8 cellular contexts compared by ENCODE assay signal in the genomic region with DNA sequence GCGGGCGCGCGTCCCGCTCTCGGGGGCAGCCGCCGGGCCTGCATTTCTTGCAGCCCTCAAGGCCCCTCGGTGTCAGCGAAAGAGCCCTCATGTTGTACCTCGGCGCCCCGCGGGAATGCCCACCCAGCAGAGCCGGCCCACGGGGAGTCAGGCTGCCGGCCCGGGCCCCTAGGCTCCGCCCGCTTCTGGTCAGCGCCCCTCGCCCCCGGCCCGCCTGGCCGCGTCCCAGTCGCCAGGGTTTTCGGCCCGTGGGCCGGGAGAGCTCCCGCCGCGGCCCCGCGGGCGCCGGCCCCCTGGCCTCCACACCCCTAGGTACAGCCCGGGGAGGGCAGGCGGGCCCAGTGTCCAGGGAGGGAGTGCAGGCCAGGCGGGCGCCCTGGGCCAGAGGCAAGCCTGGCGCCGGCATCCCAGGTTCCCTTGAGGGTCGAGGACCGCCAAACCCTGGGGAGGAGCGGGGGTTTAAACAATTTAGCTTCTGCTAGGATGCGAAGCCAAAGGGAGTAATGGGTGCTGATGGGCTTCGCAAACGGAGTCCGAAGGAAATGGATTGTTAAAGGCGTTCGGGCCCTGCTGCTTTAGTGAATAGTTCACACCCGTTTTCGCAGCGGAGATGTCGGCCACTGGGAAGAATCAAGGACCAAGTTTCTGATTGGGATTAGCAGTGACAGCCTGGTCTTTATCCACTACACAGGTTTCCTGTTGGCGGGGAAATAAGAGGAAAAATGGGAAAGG. TPM values are rescaled to one million over a fixed set of nuclear protein-coding genes. Genes with fewer than 3 reads are reported as not detected.
DNase-seq lines count a peak whose midpoint lies in the region; ATAC-seq and TF ChIP-seq lines count a peak whose summit lies in the region.

No MANE protein-coding gene starts in this region.

- WGBS in stomach, 5 donors = 8 to 28% (median 9%) methylated on average over 19 to 57 of the region's 57 CpGs

- H3K27ac Mint-ChIP-seq in T-helper 2 cell treated with Interferon-gamma antibody and Interleukin-4, amounts not matched to agents 5 μg/mL and 100 μg/mL, for 36 hours = peak overlapping the region; percentile 53

- peak overlapping the region; percentile 50 to 64 (median 54) for H3K4me3 ChIP-seq in stomach

- peaks cover 17 to 75% (median 32%) of the 10 kb centered on the region in 3 donors for H3K27me3 ChIP-seq in stomach

- H3K36me3 Mint-ChIP-seq in T-helper 2 cell treated with Interferon-gamma antibody and Interleukin-4, amounts not matched to agents 5 μg/mL and 100 μg/mL, for 36 hours (ENCODE audit: low read depth) = peaks cover 49% of the 10 kb centered on the region

- no peaks in the 10 kb centered on the region for H3K27me3 Mint-ChIP-seq in T-helper 2 cell treated with Interferon-gamma antibody and Interleukin-4, amounts not matched to agents 5 μg/mL and 100 μg/mL, for 36 hours (ENCODE audit: low read depth)

- H3K4me3 Mint-ChIP-seq in T-helper 2 cell treated with Interferon-gamma antibody and Interleukin-4, amounts not matched to agents 5 μg/mL and 100 μg/mL, for 36 hours = peak overlapping the region; percentile 73

- intact Hi-C loops in stomach (cut with DNase I; ENCODE audit: low total_unique reads) = no loop called here

- no peak for TF ChIP-seq CTCF in stomach (IDR thresholded peaks at IDR 0.05)

- no peak for TF ChIP-seq POLR2A in stomach (IDR thresholded peaks at IDR 0.05)

- TF ChIP-seq EP300 in stomach (IDR thresholded peaks at IDR 0.05) = no peak

- peak; percentile 19 for ATAC-seq in left lobe of liver
- no peak for ATAC-seq in HG03108 (IDR thresholded peaks at IDR 0.05; ENCODE audit: unreplicated experiment)
- ATAC-seq in HG03460 (IDR thresholded peaks at IDR 0.05; ENCODE audit: unreplicated experiment) = no peak
- ATAC-seq in GM21515 (IDR thresholded peaks at IDR 0.05; ENCODE audit: unreplicated experiment) = no peak

- H3K4me1 ChIP-seq in stomach = peaks cover 15 to 23% (median 17%) of the 10 kb centered on the region in 4 donors

- no peak for DNase-seq in T-helper 2 cell treated with Interferon-gamma antibody and Interleukin-4, amounts not matched to agents 5 μg/mL and 100 μg/mL, for 36 hours (ENCODE audit: low spot score)
- DNase-seq in T-helper 2 cell (no peak), left lobe of liver (ENCODE audit: low spot score) (no peak), stomach (no peak)

- peaks cover 0 to 17% (median 3%) of the 10 kb centered on the region in 4 donors for H3K9me3 ChIP-seq in stomach

- peaks cover 4% of the 10 kb centered on the region for H3K9me3 Mint-ChIP-seq in T-helper 2 cell treated with Interferon-gamma antibody and Interleukin-4, amounts not matched to agents 5 μg/mL and 100 μg/mL, for 36 hours

- H3K4me1 Mint-ChIP-seq in T-helper 2 cell treated with Interferon-gamma antibody and Interleukin-4, amounts not matched to agents 5 μg/mL and 100 μg/mL, for 36 hours (ENCODE audit: low read depth) = peaks cover 44% of the 10 kb centered on the region

- H3K36me3 ChIP-seq in stomach = no peaks in the 10 kb centered on the region

- peak overlapping the region; percentile 16 for H3K27ac ChIP-seq in angular gyrus (ENCODE audit: low read depth, low read length)
- peak overlapping the region in 3 of 5 donors; percentile 58 to 85 (median 68) for H3K27ac ChIP-seq in stomach

RNA-seq across cellular contexts. Expression of gene KCNA3, which starts 0.5 kb away (rescaled TPM):
- 0.43 TPM for total RNA-seq in left lobe of liver
- 10 to 100 TPM in 1 of 5 donors, 1 to 10 TPM in 1, under 1 TPM in 2, not detected in 1; 0.73 to 11.9 (median 3.3) TPM for total RNA-seq in stomach
- polyA plus RNA-seq in stomach = not detected
